9 cellular contexts compared by ENCODE assay signal in genomic region chr2:168278424-168278888, GRCh38. TPM values are rescaled to one million over a fixed set of nuclear protein-coding genes. Genes with fewer than 3 reads are reported as not detected.
DNase-seq lines count a peak whose midpoint lies in the region; ATAC-seq lines count a peak whose summit lies in the region.
"Had no signal": no experiment of that assay in that cellular context is flagged by ENCODE, and none has a peak within 500 bp of the region (broad histone marks: within the 10 kb centered on the region; RNA-seq: fewer than 3 reads in every experiment).

No MANE protein-coding gene starts in this region.

- CTCF ChIA-PET in naive thymus-derived CD4-positive, alpha-beta T cell (lab: Charles Lee), result no interaction called here

- ATAC-seq in left colon, result peak; percentile 91
- ATAC-seq in naive thymus-derived CD4-positive, alpha-beta T cell, result no peak

- no peak overlapping the region for H3K4me3 Mint-ChIP-seq in naive thymus-derived CD4-positive, alpha-beta T cell

- H3K4me1 ChIP-seq in adipocyte (ENCODE audit: control insufficient read depth, insufficient read depth, low read length), result peaks cover 14% of the 10 kb centered on the region
- H3K4me1 ChIP-seq in naive thymus-derived CD4-positive, alpha-beta T cell (ENCODE audit: control insufficient read depth in 2 of 2, insufficient read depth in 2 of 2, low read length in 2 of 2), result no peaks in the 10 kb centered on the region

- H3K27me3 ChIP-seq in adipocyte (replicated peaks; ENCODE audit: control insufficient read depth, insufficient read depth, low read length), result no peaks in the 10 kb centered on the region
- H3K27me3 ChIP-seq in naive thymus-derived CD4-positive, alpha-beta T cell (ENCODE audit: control insufficient read depth in 2 of 2, insufficient read depth in 2 of 2, low read length in 2 of 2), result no peaks in the 10 kb centered on the region

- no peaks in the 10 kb centered on the region for H3K36me3 ChIP-seq in adipocyte (ENCODE audit: control insufficient read depth, insufficient read depth, low read length, severe bottlenecking)
- H3K36me3 ChIP-seq in naive thymus-derived CD4-positive, alpha-beta T cell (ENCODE audit: control insufficient read depth in 2 of 3, insufficient read depth in 3 of 3, low read length in 3 of 3), result no peaks in the 10 kb centered on the region

- in situ Hi-C loops in Caki2 (cut with HindIII; ENCODE audit: low pct_unique_long_range_greater_than_20kb, low sequenced_read_pairs), result no loop called here

- peak; percentile 14 for DNase-seq in Caki2 (ENCODE audit: low read depth)
- peak; percentile 76 for DNase-seq in LoVo (ENCODE audit: low spot score)
- DNase-seq in adipocyte (ENCODE audit: low read depth), result peak; percentile 83
- peak; percentile 45 to 80 for DNase-seq in left colon
- no peak for DNase-seq in SW 1271 (lab: John Stamatoyannopoulos, UW)
- DNase-seq in activated CD8-positive, alpha-beta memory T cell treated with anti-CD3 and anti-CD28 coated beads, Interleukin-2, amount 50 U/mL, for 48 hours, result no peak
- DNase-seq in medulla oblongata (ENCODE audit: extremely low spot score), result no peak
- DNase-seq in naive thymus-derived CD4-positive, alpha-beta T cell, result no peak
- DNase-seq: stimulated activated CD4-positive, alpha-beta T cell treated with anti-CD3 and anti-CD28 coated beads, Interleukin-12 subunit alpha, Interleukin-12 subunit beta, amount 100 ng/mL, for 4 hours had no signal

- no peak overlapping the region for H3K27ac Mint-ChIP-seq in naive thymus-derived CD4-positive, alpha-beta T cell

- POLR2A ChIA-PET in naive thymus-derived CD4-positive, alpha-beta T cell (lab: Charles Lee), result no interaction called here

- no peaks in the 10 kb centered on the region for H3K36me3 Mint-ChIP-seq in naive thymus-derived CD4-positive, alpha-beta T cell

- no peak overlapping the region for H3K4me3 ChIP-seq in adipocyte (ENCODE audit: low read length)
- H3K4me3 ChIP-seq in naive thymus-derived CD4-positive, alpha-beta T cell (ENCODE audit: low read length), result no peak overlapping the region

- H3K4me1 Mint-ChIP-seq in naive thymus-derived CD4-positive, alpha-beta T cell, result no peaks in the 10 kb centered on the region

- H3K9me3 Mint-ChIP-seq in naive thymus-derived CD4-positive, alpha-beta T cell, result no peaks in the 10 kb centered on the region

- H3K9ac ChIP-seq in adipocyte (ENCODE audit: low read length), result no peak overlapping the region

- H3K9me3 ChIP-seq in adipocyte (ENCODE audit: control insufficient read depth, low read length), result no peaks in the 10 kb centered on the region
- H3K9me3 ChIP-seq in naive thymus-derived CD4-positive, alpha-beta T cell (ENCODE audit: control insufficient read depth in 2 of 3, low read length in 3 of 3), result no peaks in the 10 kb centered on the region

- peaks cover 4 to 31% (median 10%) of the 10 kb centered on the region in 5 donors for H3K27me3 Mint-ChIP-seq in naive thymus-derived CD4-positive, alpha-beta T cell

- H3K27ac ChIP-seq in naive thymus-derived CD4-positive, alpha-beta T cell (ENCODE audit: low read depth, low read length), result no peak overlapping the region

- intact Hi-C loops in left colon (cut with DNase I, micrococcal nuclease), result no loop called here
- intact Hi-C loops in naive thymus-derived CD4-positive, alpha-beta T cell (cut with micrococcal nuclease), result no loop called here

RNA-seq across cellular contexts. Expression of gene STK39, which starts 31.1 kb away (rescaled TPM):
- 22.3 and 24.6 TPM in 2 replicates for total RNA-seq in Caki2 (2014; rRNA removed; shearing (Covaris generic); ENCODE audit: low replicate concordance)
- 10 to 100 TPM; 50.4 to 53.2 TPM for total RNA-seq in left colon
- 10 to 100 TPM; 11.7 to 33.9 (median 20.1) TPM for total RNA-seq in naive thymus-derived CD4-positive, alpha-beta T cell
- 1 to 10 TPM; 2.7 to 4.5 TPM for polyA plus RNA-seq in naive thymus-derived CD4-positive, alpha-beta T cell

Comparison
In these comparisons a context has a peak if more than half of its experiments do, and no peak if none do; other contexts are left out.
1. DNase-seq: peak in Caki2 (single experiment), LoVo (single experiment), adipocyte (single experiment) and left colon (2 of 2); none in SW 1271 (0 of 2), activated CD8-positive, alpha-beta memory T cell treated with anti-CD3 and anti-CD28 coated beads, Interleukin-2, amount 50 U/mL, for 48 hours (single experiment), medulla oblongata (single experiment) and naive thymus-derived CD4-positive, alpha-beta T cell (0 of 9).